17 cellular contexts compared by ENCODE assay signal in genomic region chr17:57634713-57635465, GRCh38.
DNase-seq lines count a peak whose midpoint lies in the region; ATAC-seq lines count a peak whose summit lies in the region.
"Had no signal": no experiment of that assay in that cellular context is flagged by ENCODE, and none has a peak within 500 bp of the region (broad histone marks: within the 10 kb centered on the region; RNA-seq: fewer than 3 reads in every experiment).

No MANE protein-coding gene starts in this region.

- H3K27ac Mint-ChIP-seq in central memory CD8-positive, alpha-beta T cell (ENCODE audit: low read depth) = peak overlapping the region; percentile 32
- H3K27ac Mint-ChIP-seq in stimulated activated memory B cell treated with anti-CD40 and anti-IgM and Interleukin-4, amounts not matched to agents 10 μg/mL and 1 μg/mL and 100 μg/mL, for 72 hours = peak overlapping the region; percentile 86
- H3K27ac Mint-ChIP-seq: activated naive CD4-positive, alpha-beta T cell treated with anti-CD3 and anti-CD28 coated beads, Interleukin-2, amount 10 ng/mL, durations not matched to agents 7 days and 5 days; endodermal cell; stimulated activated naive B cell treated with anti-CD40 and anti-IgM and Interleukin-4, amounts not matched to agents 10 μg/mL and 1 μg/mL and 100 μg/mL, for 72 hours had no signal

- H3K4me3 Mint-ChIP-seq in central memory CD8-positive, alpha-beta T cell = no peak overlapping the region
- no peak overlapping the region for H3K4me3 Mint-ChIP-seq in stimulated activated memory B cell treated with anti-CD40 and anti-IgM and Interleukin-4, amounts not matched to agents 10 μg/mL and 1 μg/mL and 100 μg/mL, for 72 hours
- H3K4me3 Mint-ChIP-seq: activated naive CD4-positive, alpha-beta T cell treated with anti-CD3 and anti-CD28 coated beads, Interleukin-2, amount 10 ng/mL, durations not matched to agents 7 days and 5 days; endodermal cell; stimulated activated naive B cell treated with anti-CD40 and anti-IgM and Interleukin-4, amounts not matched to agents 10 μg/mL and 1 μg/mL and 100 μg/mL, for 72 hours had no signal

- peaks cover 15% of the 10 kb centered on the region for H3K4me1 Mint-ChIP-seq in central memory CD8-positive, alpha-beta T cell
- peaks cover 46% of the 10 kb centered on the region for H3K4me1 Mint-ChIP-seq in stimulated activated memory B cell treated with anti-CD40 and anti-IgM and Interleukin-4, amounts not matched to agents 10 μg/mL and 1 μg/mL and 100 μg/mL, for 72 hours
- H3K4me1 Mint-ChIP-seq: activated naive CD4-positive, alpha-beta T cell treated with anti-CD3 and anti-CD28 coated beads, Interleukin-2, amount 10 ng/mL, durations not matched to agents 7 days and 5 days had no signal

- peaks cover 11% of the 10 kb centered on the region for H3K36me3 Mint-ChIP-seq in central memory CD8-positive, alpha-beta T cell (ENCODE audit: insufficient read depth)
- H3K36me3 Mint-ChIP-seq in stimulated activated memory B cell treated with anti-CD40 and anti-IgM and Interleukin-4, amounts not matched to agents 10 μg/mL and 1 μg/mL and 100 μg/mL, for 72 hours = peaks cover 46% of the 10 kb centered on the region

- H3K27me3 Mint-ChIP-seq in central memory CD8-positive, alpha-beta T cell = no peaks in the 10 kb centered on the region
- no peaks in the 10 kb centered on the region for H3K27me3 Mint-ChIP-seq in stimulated activated memory B cell treated with anti-CD40 and anti-IgM and Interleukin-4, amounts not matched to agents 10 μg/mL and 1 μg/mL and 100 μg/mL, for 72 hours
- H3K27me3 Mint-ChIP-seq: activated naive CD4-positive, alpha-beta T cell treated with anti-CD3 and anti-CD28 coated beads, Interleukin-2, amount 10 ng/mL, durations not matched to agents 7 days and 5 days; stimulated activated naive B cell treated with anti-CD40 and anti-IgM and Interleukin-4, amounts not matched to agents 10 μg/mL and 1 μg/mL and 100 μg/mL, for 72 hours had no signal

- DNase-seq in NCI-H2196 (lab: John Stamatoyannopoulos, UW; ENCODE audit: unreplicated experiment) (peak; percentile 8), NCI-H2196 treated with DMSO at 0.1 percent for 48 hours (lab: John Stamatoyannopoulos, UW; ENCODE audit: unreplicated experiment) (no peak), MV-4-11 (lab: John Stamatoyannopoulos, UW) (peak; percentile 79), NCI-H774 (lab: John Stamatoyannopoulos, UW) (no peak)
- DNase-seq in central memory CD8-positive, alpha-beta T cell (ENCODE audit: low spot score in 2 of 2) = no peak
- DNase-seq in activated T-cell treated with anti-CD3 and anti-CD28 coated beads, Interleukin-2, amount 50 U/mL, for 48 hours = no peak
- DNase-seq in activated CD4-positive, alpha-beta T cell treated with anti-CD3 and anti-CD28 coated beads for 48 hours = no peak
- DNase-seq: activated naive CD4-positive, alpha-beta T cell treated with anti-CD3 and anti-CD28 coated beads, Interleukin-2, amount 10 ng/mL, durations not matched to agents 7 days and 5 days; Calu3; endodermal cell; NCI-H1048; nucleus accumbens; PC-3; stimulated activated naive B cell treated with anti-CD40 and anti-IgM and Interleukin-4, amounts not matched to agents 10 μg/mL and 1 μg/mL and 100 μg/mL, for 72 hours; uterus had no signal

- no peak for ATAC-seq in central memory CD8-positive, alpha-beta T cell (replicated peaks; ENCODE audit: extremely low read depth, poor library complexity, severe bottlenecking)
- ATAC-seq in stimulated activated memory B cell treated with anti-CD40 and anti-IgM and Interleukin-4, amounts not matched to agents 10 μg/mL and 1 μg/mL and 100 μg/mL, for 72 hours = no peak
- ATAC-seq: activated CD4-positive, CD25-positive, alpha-beta regulatory T cell treated with anti-CD3 and anti-CD28 coated beads, Interleukin-2, amount 50 U/mL, for 24 hours; PC-3; stimulated activated naive B cell treated with anti-CD40 and anti-IgM and Interleukin-4, amounts not matched to agents 10 μg/mL and 1 μg/mL and 100 μg/mL, for 72 hours had no signal

- no peaks in the 10 kb centered on the region for H3K9me3 Mint-ChIP-seq in central memory CD8-positive, alpha-beta T cell
- no peaks in the 10 kb centered on the region for H3K9me3 Mint-ChIP-seq in stimulated activated memory B cell treated with anti-CD40 and anti-IgM and Interleukin-4, amounts not matched to agents 10 μg/mL and 1 μg/mL and 100 μg/mL, for 72 hours
- H3K9me3 Mint-ChIP-seq: activated naive CD4-positive, alpha-beta T cell treated with anti-CD3 and anti-CD28 coated beads, Interleukin-2, amount 10 ng/mL, durations not matched to agents 7 days and 5 days had no signal

Comparison
In these comparisons a context has a peak if more than half of its experiments do, and no peak if none do; other contexts are left out.
1. DNase-seq: peak in NCI-H2196 (single experiment) and MV-4-11 (single experiment); none in NCI-H2196 treated with DMSO at 0.1 percent for 48 hours (single experiment), central memory CD8-positive, alpha-beta T cell (0 of 2), NCI-H774 (single experiment), activated T-cell treated with anti-CD3 and anti-CD28 coated beads, Interleukin-2, amount 50 U/mL, for 48 hours (0 of 2) and activated CD4-positive, alpha-beta T cell treated with anti-CD3 and anti-CD28 coated beads for 48 hours (single experiment).